Comparison of ENCODE assay signal across 19 cellular contexts in the genomic region with DNA sequence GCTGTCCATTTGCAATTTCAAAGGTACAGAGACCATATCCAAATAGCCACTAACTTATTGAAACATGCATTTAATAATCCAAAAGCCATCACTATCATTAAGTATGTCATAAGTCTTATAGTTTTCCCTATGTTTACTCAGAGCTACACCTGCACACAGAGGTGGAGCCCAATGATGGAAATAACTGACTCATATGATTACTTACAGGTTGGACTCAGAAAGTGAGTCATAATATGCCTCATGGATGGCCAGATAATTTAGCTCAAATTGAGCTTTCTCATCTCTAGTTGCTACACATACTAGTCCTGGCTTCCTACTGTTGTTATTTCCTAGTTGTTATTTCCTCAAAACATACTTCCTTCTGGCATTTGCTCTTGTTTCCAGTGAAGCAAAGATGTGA.
DNase-seq lines count a peak whose midpoint lies in the region; ATAC-seq and TF ChIP-seq lines count a peak whose summit lies in the region.
"Had no signal": no experiment of that assay in that cellular context is flagged by ENCODE, and none has a peak within 500 bp of the region (broad histone marks: within the 10 kb centered on the region; RNA-seq: fewer than 3 reads in every experiment).

No MANE protein-coding gene starts in this region.

- H3K27me3 Mint-ChIP-seq in activated B cell treated with CpG ODN at 0.5 μM for 24 hours = no peaks in the 10 kb centered on the region

- CTCF ChIA-PET in activated B cell treated with CpG ODN at 0.5 μM for 24 hours (lab: Charles Lee) = no interaction called here

- POLR2A ChIA-PET in activated B cell treated with CpG ODN at 0.5 μM for 24 hours (lab: Charles Lee) = no interaction called here

- no peak overlapping the region for H3K4me3 ChIP-seq in sigmoid colon
- H3K4me3 ChIP-seq: SK-N-MC had no signal

- no peak for TF ChIP-seq POLR2A in sigmoid colon (IDR thresholded peaks at IDR 0.05)

- no peaks in the 10 kb centered on the region for H3K27me3 ChIP-seq in sigmoid colon

- no peaks in the 10 kb centered on the region for H3K36me3 ChIP-seq in sigmoid colon

- no peaks in the 10 kb centered on the region for H3K9me3 Mint-ChIP-seq in activated B cell treated with CpG ODN at 0.5 μM for 24 hours

- H3K27ac Mint-ChIP-seq in activated B cell treated with CpG ODN at 0.5 μM for 24 hours = no peak overlapping the region
- H3K27ac Mint-ChIP-seq: HFFc6 had no signal

- DNase-seq in DMS53 (lab: John Stamatoyannopoulos, UW) = peak; percentile 84
- DNase-seq in NCI-H69 (lab: John Stamatoyannopoulos, UW) = peak; percentile 2
- DNase-seq in activated B cell treated with CpG ODN at 0.5 μM for 24 hours = no peak
- DNase-seq in sigmoid colon = no peak
- DNase-seq in DMS 273 treated with DMSO at 0.1 percent for 48 hours (lab: John Stamatoyannopoulos, UW) = no peak
- DNase-seq in ureter (ENCODE audit: low spot score) = no peak
- DNase-seq: C1 segment of cervical spinal cord, COR-L47, DMS79 treated with DMSO at 0.1 percent for 48 hours, GDM1, HFFc6, NCI-H2029, NCI-H510A treated with DMSO at 0.1 percent for 48 hours had no signal

- peaks cover 0 to 2% (median 0%) of the 10 kb centered on the region in 4 donors for H3K9me3 ChIP-seq in sigmoid colon

- no peaks in the 10 kb centered on the region for H3K4me1 ChIP-seq in sigmoid colon

- intact Hi-C loops in activated B cell treated with CpG ODN at 0.5 μM for 24 hours (cut with micrococcal nuclease) (loop anchor here (2.0 to 5.0 kb wide), 2 partner anchors 18 to 33 kb away; no protein-coding TSS in a partner anchor), sigmoid colon (cut with DNase I) (no loop called here)

- no peak for TF ChIP-seq CTCF in activated B cell treated with CpG ODN at 0.5 μM for 24 hours (IDR thresholded peaks at IDR 0.05)
- no peak for TF ChIP-seq CTCF in sigmoid colon (IDR thresholded peaks at IDR 0.05)

- no peak for TF ChIP-seq EP300 in sigmoid colon (IDR thresholded peaks at IDR 0.05)

- H3K4me3 Mint-ChIP-seq in activated B cell treated with CpG ODN at 0.5 μM for 24 hours = no peak overlapping the region
- H3K4me3 Mint-ChIP-seq: HFFc6 had no signal

- ATAC-seq in HG02870 (IDR thresholded peaks at IDR 0.05; ENCODE audit: unreplicated experiment) (peak; percentile 60), activated B cell treated with CpG ODN at 0.5 μM for 24 hours (ENCODE audit: low read depth) (peak; percentile 31), HG03280 (IDR thresholded peaks at IDR 0.05; ENCODE audit: unreplicated experiment) (no peak)
- ATAC-seq: HepG2, Right ventricle myocardium inferior had no signal

- H3K4me1 Mint-ChIP-seq in activated B cell treated with CpG ODN at 0.5 μM for 24 hours = peaks cover 23% of the 10 kb centered on the region

- no peaks in the 10 kb centered on the region for H3K36me3 Mint-ChIP-seq in activated B cell treated with CpG ODN at 0.5 μM for 24 hours (ENCODE audit: low read depth)

- no peak overlapping the region for H3K27ac ChIP-seq in sigmoid colon
- H3K27ac ChIP-seq: KMS-11, SK-N-MC had no signal

Comparison
In these comparisons a context has a peak if more than half of its experiments do, and no peak if none do; other contexts are left out.
1. DNase-seq: peak in DMS53 (single experiment) and NCI-H69 (single experiment); none in activated B cell treated with CpG ODN at 0.5 μM for 24 hours (single experiment), sigmoid colon (single experiment), DMS 273 treated with DMSO at 0.1 percent for 48 hours (single experiment) and ureter (single experiment).